Comparison of ENCODE assay signal across 11 cellular contexts in genomic region chr9:137705906-137706305, GRCh38.
A peak's percentile ranks its signal among the peaks of the same experiment; 100 is the strongest.
DNase-seq lines count a peak whose midpoint lies in the region; ATAC-seq and TF ChIP-seq lines count a peak whose summit lies in the region.
"Had no signal": no experiment of that assay in that cellular context is flagged by ENCODE, and none has a peak within 500 bp of the region (broad histone marks: within the 10 kb centered on the region; RNA-seq: fewer than 3 reads in every experiment).

No MANE protein-coding gene starts in this region.

- BruUV-seq in PC-3 (replicated peaks; lab: Mats Ljungman, UMichigan) (no TSS peak), PC-9 (replicated peaks; lab: Mats Ljungman, UMichigan) (no TSS peak)

- POLR2A ChIA-PET in CD8-positive, alpha-beta T cell (lab: Charles Lee): interaction anchor here (0.7 kb wide), 1 partner anchor 24 kb away, joined by 3 read pairs; no protein-coding TSS in a partner anchor
- POLR2A ChIA-PET in PC-3 (lab: Charles Lee; ENCODE audit: unreplicated experiment) (no interaction called here), PC-9 (lab: Charles Lee; ENCODE audit: unreplicated experiment) (no interaction called here)

- no peak overlapping the region for H3K27ac ChIP-seq in CD8-positive, alpha-beta T cell (ENCODE audit: low read depth, low read length)
- H3K27ac ChIP-seq in PC-3 (ENCODE audit: low read length) (no peak overlapping the region), PC-9 (no peak overlapping the region)
- H3K27ac ChIP-seq: right atrium auricular region had no signal

- no peak overlapping the region for H3K4me3 ChIP-seq in CD8-positive, alpha-beta T cell (ENCODE audit: low read depth, low read length)
- H3K4me3 ChIP-seq in PC-3 (ENCODE audit: low read length) (no peak overlapping the region), PC-9 (no peak overlapping the region)
- H3K4me3 ChIP-seq: right atrium auricular region had no signal

- H3K4me3 Mint-ChIP-seq in CD8-positive, alpha-beta T cell: no peak overlapping the region
- peak overlapping the region; percentile 68 for H3K4me3 Mint-ChIP-seq in central memory CD8-positive, alpha-beta T cell
- no peak overlapping the region for H3K4me3 Mint-ChIP-seq in glutamatergic neuron (ENCODE audit: unreplicated experiment)

- H3K27me3 Mint-ChIP-seq in CD8-positive, alpha-beta T cell (ENCODE audit: low read depth): no peaks in the 10 kb centered on the region
- H3K27me3 Mint-ChIP-seq in central memory CD8-positive, alpha-beta T cell: no peaks in the 10 kb centered on the region
- peaks cover 7% of the 10 kb centered on the region for H3K27me3 Mint-ChIP-seq in glutamatergic neuron (ENCODE audit: unreplicated experiment)

- H3K27ac Mint-ChIP-seq in CD8-positive, alpha-beta T cell: peak overlapping the region; percentile 12
- peak overlapping the region; percentile 67 for H3K27ac Mint-ChIP-seq in central memory CD8-positive, alpha-beta T cell (ENCODE audit: low read depth)
- no peak overlapping the region for H3K27ac Mint-ChIP-seq in glutamatergic neuron (ENCODE audit: unreplicated experiment)

- peaks cover 5% of the 10 kb centered on the region for H3K9me3 ChIP-seq in CD8-positive, alpha-beta T cell (ENCODE audit: low read length)
- H3K9me3 ChIP-seq in PC-3 (ENCODE audit: low read length) (no peaks in the 10 kb centered on the region), PC-9 (ENCODE audit: insufficient read depth, low read depth) (peaks cover 16% of the 10 kb centered on the region)
- H3K9me3 ChIP-seq: right atrium auricular region had no signal

- H3K9me3 Mint-ChIP-seq in CD8-positive, alpha-beta T cell: peaks cover 9% of the 10 kb centered on the region
- H3K9me3 Mint-ChIP-seq in central memory CD8-positive, alpha-beta T cell: peaks cover 11% of the 10 kb centered on the region
- peaks cover 11% of the 10 kb centered on the region for H3K9me3 Mint-ChIP-seq in glutamatergic neuron (ENCODE audit: unreplicated experiment)

- H3K9ac ChIP-seq in PC-3 (ENCODE audit: low read length): no peak overlapping the region

- intact Hi-C loops in CD8-positive, alpha-beta T cell (cut with DNase I, micrococcal nuclease): no loop called here
- intact Hi-C loops in PC-3 (cut with micrococcal nuclease): no loop called here
- intact Hi-C loops in PC-9 (cut with micrococcal nuclease; ENCODE audit: unreplicated experiment): no loop called here

- no peaks in the 10 kb centered on the region for H4K20me1 ChIP-seq in PC-3 (ENCODE audit: low read length)
- H4K20me1 ChIP-seq in PC-9 (ENCODE audit: insufficient read depth): peaks cover 42% of the 10 kb centered on the region

- peaks cover 26% of the 10 kb centered on the region for H3K36me3 Mint-ChIP-seq in CD8-positive, alpha-beta T cell
- no peaks in the 10 kb centered on the region for H3K36me3 Mint-ChIP-seq in central memory CD8-positive, alpha-beta T cell (ENCODE audit: insufficient read depth)
- H3K36me3 Mint-ChIP-seq in glutamatergic neuron (ENCODE audit: unreplicated experiment): peaks cover 9% of the 10 kb centered on the region

- ATAC-seq in CD8-positive, alpha-beta T cell: no peak
- ATAC-seq in GM18907 (IDR thresholded peaks at IDR 0.05; ENCODE audit: unreplicated experiment): peak; percentile 31
- ATAC-seq in HG02852 (IDR thresholded peaks at IDR 0.05; ENCODE audit: unreplicated experiment): peak; percentile 15
- no peak for ATAC-seq in central memory CD8-positive, alpha-beta T cell (replicated peaks; ENCODE audit: extremely low read depth, poor library complexity, severe bottlenecking)
- ATAC-seq in PC-3: no peak

- H3F3A ChIP-seq in PC-3 (ENCODE audit: low read length, unreplicated experiment) (no peaks in the 10 kb centered on the region), PC-9 (ENCODE audit: insufficient read depth, low read depth) (no peaks in the 10 kb centered on the region; the same call in 1 of the 2 replicates)

- H3K9me2 ChIP-seq in PC-3 (replicated peaks; ENCODE audit: low read length) (no peaks in the 10 kb centered on the region), PC-9 (ENCODE audit: insufficient read depth) (no peaks in the 10 kb centered on the region)

- no peak for TF ChIP-seq CTCF in CD8-positive, alpha-beta T cell (IDR thresholded peaks at IDR 0.05)
- TF ChIP-seq CTCF in PC-3 (conservative IDR thresholded peaks at IDR 0.05; ENCODE audit: low read depth, low read length) (no peak), glutamatergic neuron (IDR thresholded peaks at IDR 0.05; ENCODE audit: partially characterized antibody, unreplicated experiment) (no peak), PC-9 (conservative IDR thresholded peaks at IDR 0.05) (no peak)

- CTCF ChIA-PET in CD8-positive, alpha-beta T cell (lab: Charles Lee): no interaction called here
- CTCF ChIA-PET in PC-3 (lab: Charles Lee) (no interaction called here), PC-9 (lab: Charles Lee) (no interaction called here)

- no peak overlapping the region for H2AFZ ChIP-seq in PC-3 (ENCODE audit: low read length)
- H2AFZ ChIP-seq in PC-9: no peak overlapping the region

- peaks cover 54% of the 10 kb centered on the region for H3K4me1 Mint-ChIP-seq in CD8-positive, alpha-beta T cell (ENCODE audit: low read depth)
- H3K4me1 Mint-ChIP-seq in central memory CD8-positive, alpha-beta T cell: peaks cover 53% of the 10 kb centered on the region
- peaks cover 14% of the 10 kb centered on the region for H3K4me1 Mint-ChIP-seq in glutamatergic neuron (ENCODE audit: low read depth, unreplicated experiment)

- no peak overlapping the region for H3K4me2 ChIP-seq in PC-3 (ENCODE audit: low read length)
- no peak overlapping the region for H3K4me2 ChIP-seq in PC-9

- no peak for DNase-seq in CD8-positive, alpha-beta T cell
- no peak for DNase-seq in central memory CD8-positive, alpha-beta T cell (ENCODE audit: low spot score in 2 of 2)
- DNase-seq in PC-3: no peak
- DNase-seq in glutamatergic neuron: no peak
- no peak for DNase-seq in OCI-M2 (lab: John Stamatoyannopoulos, UW; ENCODE audit: unreplicated experiment)
- DNase-seq in PC-9: no peak
- DNase-seq: midbrain, NCI-H187 treated with DMSO at 0.1 percent for 48 hours had no signal

- no peaks in the 10 kb centered on the region for H3K27me3 ChIP-seq in CD8-positive, alpha-beta T cell (ENCODE audit: insufficient read depth, low read length)
- no peaks in the 10 kb centered on the region for H3K27me3 ChIP-seq in PC-3 (ENCODE audit: low read length)
- H3K27me3 ChIP-seq in PC-9 (ENCODE audit: insufficient read depth, low read depth): no peaks in the 10 kb centered on the region
- H3K27me3 ChIP-seq: right atrium auricular region had no signal

- peaks cover 39% of the 10 kb centered on the region for H3K4me1 ChIP-seq in CD8-positive, alpha-beta T cell (ENCODE audit: insufficient read depth, low read length)
- no peaks in the 10 kb centered on the region for H3K4me1 ChIP-seq in PC-3 (ENCODE audit: insufficient read depth, low read length)
- no peaks in the 10 kb centered on the region for H3K4me1 ChIP-seq in PC-9 (replicated peaks; ENCODE audit: insufficient read depth)

- peaks cover 65% of the 10 kb centered on the region for H3K79me2 ChIP-seq in PC-3 (ENCODE audit: low read length)
- H3K79me2 ChIP-seq in PC-9 (ENCODE audit: low read depth): peaks cover 48% of the 10 kb centered on the region

- no peaks in the 10 kb centered on the region for H3K36me3 ChIP-seq in CD8-positive, alpha-beta T cell (ENCODE audit: insufficient read depth, low read length)
- peaks cover 10% of the 10 kb centered on the region; the same call in 1 of the 2 replicates for H3K36me3 ChIP-seq in PC-3 (ENCODE audit: low read depth, low read length)
- no peaks in the 10 kb centered on the region; the same call in 1 of the 2 replicates for H3K36me3 ChIP-seq in PC-9 (ENCODE audit: low read depth)

Comparison
In these comparisons a context has a peak if more than half of its experiments do, and no peak if none do; other contexts are left out.
1. ATAC-seq: peak in GM18907 (single experiment) and HG02852 (single experiment); none in CD8-positive, alpha-beta T cell (single experiment), central memory CD8-positive, alpha-beta T cell (single experiment) and PC-3 (single experiment).